Comparison of ENCODE assay signal across 26 cellular contexts in genomic region chr22:43408009-43408408, GRCh38. TPM values are rescaled to one million over a fixed set of nuclear protein-coding genes. Genes with fewer than 3 reads are reported as not detected.
"Had no signal": no experiment of that assay in that cellular context is flagged by ENCODE, and none has a peak within 500 bp of the region (broad histone marks: within the 10 kb centered on the region; RNA-seq: fewer than 3 reads in every experiment).

No MANE protein-coding gene starts in this region.

- FAIRE-seq: TTC549 had no signal

- H3K9ac ChIP-seq: KMS-11 had no signal

- H3K4me2 ChIP-seq: KMS-11, PC-9 had no signal

- ATAC-seq: activated T-helper 17 cell treated with anti-CD3 and anti-CD28 coated beads, Interleukin-2, amount 50 U/mL, for 72 hours; T-cell had no signal

- H3K4me1 ChIP-seq: adrenal gland, colonic mucosa had no signal

- H3K4me3 ChIP-seq: adrenal gland, colonic mucosa, MG63, PC-9 had no signal

- DNase-seq: activated CD4-positive, alpha-beta memory T cell treated with anti-CD3 and anti-CD28 coated beads for 36 hours; activated CD4-positive, alpha-beta T cell treated with anti-CD3 and anti-CD28 coated beads, Interleukin-2, amount 10 ng/mL, durations not matched to agents 7 days and 5 days; activated CD4-positive, CD25-positive, alpha-beta regulatory T cell; activated CD8-positive, alpha-beta memory T cell treated with anti-CD3 and anti-CD28 coated beads for 24 hours; activated gamma-delta T cell; activated naive CD4-positive, alpha-beta T cell treated with anti-CD3 and anti-CD28 coated beads, Interleukin-2, amount 10 ng/mL, durations not matched to agents 7 days and 5 days; activated naive CD8-positive, alpha-beta T cell treated with anti-CD3 and anti-CD28 coated beads, Interleukin-2, amount 10 ng/mL, durations not matched to agents 7 days and 5 days; activated T-cell treated with anti-CD3 and anti-CD28 coated beads, Interleukin-2, amount 50 U/mL, for 48 hours; adrenal gland; anterior cingulate cortex; caudate nucleus; colonic mucosa; MG63; NCI-H1105; NCI-H1436; NCI-H1694 treated with DMSO at 0.1 percent for 48 hours; NCI-H2029 treated with DMSO at 0.1 percent for 48 hours; NCI-H524; PC-9; SIG-M5; T-cell; T-helper 2 cell; T1000 had no signal

- H2AFZ ChIP-seq: PC-9 had no signal

- H3K27ac ChIP-seq: adrenal gland, colonic mucosa, KMS-11, PC-9 had no signal

- H3K9me3 ChIP-seq: adrenal gland, colonic mucosa, MG63 had no signal

- H3K36me3 ChIP-seq: adrenal gland, colonic mucosa, MG63 had no signal

RNA-seq across cellular contexts. Expression of gene MPPED1, which starts 3.8 kb away (rescaled TPM):
- total RNA-seq: activated CD4-positive, alpha-beta memory T cell treated with anti-CD3 and anti-CD28 coated beads for 36 hours; activated CD4-positive, alpha-beta T cell treated with anti-CD3 and anti-CD28 coated beads, Interleukin-2, amount 10 ng/mL, durations not matched to agents 7 days and 5 days; activated naive CD8-positive, alpha-beta T cell treated with anti-CD3 and anti-CD28 coated beads, Interleukin-2, amount 10 ng/mL, durations not matched to agents 7 days and 5 days; activated T-helper 17 cell treated with anti-CD3 and anti-CD28 coated beads, Interleukin-2, amount 50 U/mL, for 72 hours; PC-9; T-cell had no signal
